Comparison of ENCODE assay signal across 1 cellular context in genomic region chr16:75243667-75244224, GRCh38.
TF ChIP-seq lines count a peak whose summit lies in the region.

No MANE protein-coding gene starts in this region.

TF ChIP-seq in A549, 52 proteins besides CTCF, POLR2A, EP300 and RAD21:
- TF ChIP-seq HES2 (IDR thresholded peaks at IDR 0.05) = no peak
